Comparison of ENCODE assay signal across 14 cellular contexts in genomic region chr14:96194657-96195431, GRCh38. TPM values are rescaled to one million over a fixed set of nuclear protein-coding genes. Genes with fewer than 3 reads are reported as not detected.
DNase-seq lines count a peak whose midpoint lies in the region; ATAC-seq and TF ChIP-seq lines count a peak whose summit lies in the region.
"Had no signal": no experiment of that assay in that cellular context is flagged by ENCODE, and none has a peak within 500 bp of the region (broad histone marks: within the 10 kb centered on the region; RNA-seq: fewer than 3 reads in every experiment).

No MANE protein-coding gene starts in this region.

- H3K27me3 Mint-ChIP-seq in type B pancreatic cell, result peaks cover 7% of the 10 kb centered on the region

- H3K9me3 Mint-ChIP-seq in type B pancreatic cell, result no peaks in the 10 kb centered on the region
- H3K9me3 Mint-ChIP-seq: naive B cell had no signal

- intact Hi-C loops in left colon (cut with DNase I, micrococcal nuclease), result no loop called here

- peak; percentile 48 for ATAC-seq in GM21529 (IDR thresholded peaks at IDR 0.05; ENCODE audit: unreplicated experiment)
- ATAC-seq in left colon, result peak; percentile 20
- ATAC-seq in HG03159 (IDR thresholded peaks at IDR 0.05; ENCODE audit: unreplicated experiment), result no peak

- peaks cover 13% of the 10 kb centered on the region for H3K4me1 Mint-ChIP-seq in type B pancreatic cell (ENCODE audit: unreplicated experiment)

- TF ChIP-seq CTCF in type B pancreatic cell (conservative IDR thresholded peaks at IDR 0.05), result no peak

- no peak overlapping the region for H3K4me3 Mint-ChIP-seq in type B pancreatic cell

- peak overlapping the region; percentile 55 for H3K27ac Mint-ChIP-seq in type B pancreatic cell

- peak; percentile 39 for DNase-seq in RPMI7951 (ENCODE audit: low read depth)
- DNase-seq in left colon, result no peak
- no peak for DNase-seq in type B pancreatic cell (ENCODE audit: extremely low spot score, unreplicated experiment)
- no peak for DNase-seq in NCI-H774 (lab: John Stamatoyannopoulos, UW)
- DNase-seq in OCI-M2 (lab: John Stamatoyannopoulos, UW; ENCODE audit: unreplicated experiment), result no peak
- DNase-seq: activated CD4-positive, CD25-positive, alpha-beta regulatory T cell treated with anti-CD3 and anti-CD28 coated beads, Interleukin-2, amount 50 U/mL, for 72 hours; activated gamma-delta T cell treated with Interleukin-2 at 50 U/mL for 16 hours; HCEC 1CT; naive B cell; NCI-H187 treated with DMSO at 0.1 percent for 48 hours; SJCRH30 had no signal

- no peaks in the 10 kb centered on the region for H3K36me3 Mint-ChIP-seq in type B pancreatic cell
- H3K36me3 Mint-ChIP-seq: naive B cell had no signal

RNA-seq across cellular contexts. Expression of gene BDKRB2, which starts 9.8 kb away (rescaled TPM):
- 13.1 and 15.9 TPM in 2 replicates for total RNA-seq in RPMI7951 (2014; rRNA removed; shearing (Covaris generic))
- total RNA-seq in left colon, result 10 to 100 TPM; 14.2 to 33.6 TPM
- 2.1 and 3.6 TPM in 2 replicates for total RNA-seq in type B pancreatic cell (ENCODE audit: low replicate concordance)
- total RNA-seq: NCI-H460, SJCRH30 had no signal
